7 cellular contexts compared by ENCODE assay signal in genomic region chr22:26348810-26349526, GRCh38.
"Had no signal": no experiment of that assay in that cellular context is flagged by ENCODE, and none has a peak within 500 bp of the region (broad histone marks: within the 10 kb centered on the region; RNA-seq: fewer than 3 reads in every experiment).

No MANE protein-coding gene starts in this region.

- DNase-seq: H9, HCEC 1CT, KG1 had no signal

- ATAC-seq: GM23338 had no signal

- H3K4me3 ChIP-seq: GM23338 had no signal

- FAIRE-seq: H1, H54, HTR-8/SVneo had no signal

- H2AFZ ChIP-seq: GM23338 had no signal

- H3K4me2 ChIP-seq: GM23338 had no signal
